ENCODE assay signal across 18 cellular contexts in the genomic region with DNA sequence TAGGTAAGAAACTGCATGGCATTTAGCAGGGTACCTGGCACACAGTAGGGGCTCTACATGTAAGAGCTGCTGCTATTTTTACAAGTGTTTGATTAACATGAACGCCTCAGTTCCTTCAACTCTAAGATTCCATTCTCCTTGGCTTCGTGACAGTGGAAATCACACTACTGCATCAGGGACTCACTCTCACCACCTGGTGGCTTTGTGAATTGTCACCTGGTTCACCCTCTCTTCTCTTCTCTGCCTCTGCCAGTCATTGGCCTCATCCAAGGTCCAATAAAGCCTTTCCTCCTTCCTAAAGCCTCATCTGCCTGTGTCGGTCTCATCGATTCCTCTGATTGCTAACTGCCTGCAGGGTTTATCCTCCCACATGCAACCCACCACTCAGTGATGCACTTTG.
"Had no signal": no experiment of that assay in that cellular context is flagged by ENCODE, and none has a peak within 500 bp of the region (broad histone marks: within the 10 kb centered on the region; RNA-seq: fewer than 3 reads in every experiment).

No MANE protein-coding gene starts in this region.

- H3K36me3 Mint-ChIP-seq: natural killer cell treated with Interleukin-12 subunit alpha and Interleukin-12 subunit beta and Interleukin-15 and Interleukin-18, amount 100 ng/mL, for 72 hours had no signal

- H3K9me3 Mint-ChIP-seq: activated naive CD8-positive, alpha-beta T cell treated with anti-CD3 and anti-CD28 coated beads, Interleukin-2, amount 50 U/mL, for 24 hours; dendritic cell treated with granulocyte-macrophage colony-stimulating factor and Interleukin-4, amounts not matched to agents 40 ng/mL and 50 ng/mL, for 4 days; natural killer cell treated with Interleukin-12 subunit alpha and Interleukin-12 subunit beta and Interleukin-15 and Interleukin-18, amount 100 ng/mL, for 72 hours had no signal

- H3K9me3 ChIP-seq: ascending aorta, heart right ventricle, right atrium auricular region, tibial artery, vagina had no signal

- H3K36me3 ChIP-seq: ascending aorta, heart right ventricle, right atrium auricular region, tibial artery, vagina had no signal

- H3K27ac ChIP-seq: ascending aorta, heart right ventricle, right atrium auricular region, skin epidermis, tibial artery, vagina had no signal

- DNase-seq: activated CD4-positive, alpha-beta T cell treated with anti-CD3 and anti-CD28 coated beads, Interleukin-2, amount 50 U/mL, for 4 hours; activated naive CD4-positive, alpha-beta T cell; activated naive CD8-positive, alpha-beta T cell treated with anti-CD3 and anti-CD28 coated beads, Interleukin-2, amount 50 U/mL, for 24 hours; activated T-cell treated with anti-CD3 and anti-CD28 coated beads for 4 hours; effector memory CD4-positive, alpha-beta T cell; heart right ventricle; nucleus accumbens; stimulated activated CD4-positive, alpha-beta T cell treated with anti-CD3 and anti-CD28 coated beads, Interleukin-15, amount 100 ng/mL, for 24 hours; stimulated activated CD4-positive, alpha-beta T cell treated with anti-CD3 and anti-CD28 coated beads, Interleukin-4, amount 100 ng/mL, for 1 hour; stimulated activated naive CD4-positive, alpha-beta T cell; tibial artery had no signal

- H3K4me1 ChIP-seq: ascending aorta, heart right ventricle, right atrium auricular region, tibial artery, vagina had no signal

- H3K27me3 ChIP-seq: ascending aorta, right atrium auricular region, tibial artery, vagina had no signal

- H3K4me3 Mint-ChIP-seq: activated naive CD8-positive, alpha-beta T cell treated with anti-CD3 and anti-CD28 coated beads, Interleukin-2, amount 50 U/mL, for 24 hours; dendritic cell treated with granulocyte-macrophage colony-stimulating factor and Interleukin-4, amounts not matched to agents 40 ng/mL and 50 ng/mL, for 4 days; natural killer cell treated with Interleukin-12 subunit alpha and Interleukin-12 subunit beta and Interleukin-15 and Interleukin-18, amount 100 ng/mL, for 72 hours had no signal

- ATAC-seq: activated CD4-positive, CD25-positive, alpha-beta regulatory T cell treated with anti-CD3 and anti-CD28 coated beads, Interleukin-2, amount 50 U/mL, for 24 hours; activated naive CD8-positive, alpha-beta T cell treated with anti-CD3 and anti-CD28 coated beads, Interleukin-2, amount 50 U/mL, for 24 hours; heart right ventricle; natural killer cell treated with Interleukin-12 subunit alpha and Interleukin-12 subunit beta and Interleukin-15 and Interleukin-18, amount 100 ng/mL, for 72 hours had no signal

- H3K4me3 ChIP-seq: ascending aorta, heart right ventricle, right atrium auricular region, skin epidermis, tibial artery, vagina had no signal

- H3K27ac Mint-ChIP-seq: activated naive CD8-positive, alpha-beta T cell treated with anti-CD3 and anti-CD28 coated beads, Interleukin-2, amount 50 U/mL, for 24 hours; dendritic cell treated with granulocyte-macrophage colony-stimulating factor and Interleukin-4, amounts not matched to agents 40 ng/mL and 50 ng/mL, for 4 days; natural killer cell treated with Interleukin-12 subunit alpha and Interleukin-12 subunit beta and Interleukin-15 and Interleukin-18, amount 100 ng/mL, for 72 hours had no signal
